Comparison of ENCODE assay signal across 28 cellular contexts in the genomic region with DNA sequence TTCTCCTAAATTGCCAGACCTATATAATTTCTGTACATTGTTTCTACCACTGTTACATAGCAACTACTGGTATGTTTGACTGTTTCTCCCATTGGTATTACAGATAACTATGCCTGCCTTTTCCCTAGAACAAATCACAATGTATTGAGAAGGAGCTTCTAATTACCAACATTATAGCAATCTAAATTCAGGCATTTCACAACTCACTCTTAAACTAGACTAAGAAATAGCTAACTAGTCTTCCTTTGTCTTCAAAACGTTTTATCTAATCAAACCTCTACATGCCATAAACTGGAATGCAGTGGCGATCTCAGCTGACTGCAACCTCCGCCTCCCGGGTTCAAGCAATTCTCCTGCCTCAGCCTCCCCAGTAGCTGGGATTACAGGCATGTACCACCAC. TPM values are rescaled to one million over a fixed set of nuclear protein-coding genes. Genes with fewer than 3 reads are reported as not detected.
DNase-seq lines count a peak whose midpoint lies in the region; ATAC-seq, FAIRE-seq and TF ChIP-seq lines count a peak whose summit lies in the region.
"Had no signal": no experiment of that assay in that cellular context is flagged by ENCODE, and none has a peak within 500 bp of the region (broad histone marks: within the 10 kb centered on the region; RNA-seq: fewer than 3 reads in every experiment).

No MANE protein-coding gene starts in this region.

- no peak overlapping the region for H3K14ac ChIP-seq in H9 (ENCODE audit: insufficient read depth, low read length)

- no peak overlapping the region for H2BK20ac ChIP-seq in H9 (ENCODE audit: low read depth, low read length, poor library complexity, severe bottlenecking)

- H2BK12ac ChIP-seq in H9 (ENCODE audit: insufficient read length, low read depth, low read length) = no peak overlapping the region

- H3K56ac ChIP-seq in H9 (ENCODE audit: insufficient read length, low read depth, low read length) = no peak overlapping the region

- no peak for TF ChIP-seq POLR2A in GM12878 (IDR thresholded peaks at IDR 0.05; ENCODE audit: low read depth, low read length)

- SMC1A ChIA-PET in GM12878 (lab: Charles Lee; ENCODE audit: uncharacterized antibody, unreplicated experiment) = interaction anchor here (0.5 to 1.5 kb wide), 6 partner anchors 11 to 1189 kb away, joined by 3 to 6 read pairs (median 3); no protein-coding TSS in a partner anchor

- no peaks in the 10 kb centered on the region for H3K9me3 Mint-ChIP-seq in CD4-positive, CD25-positive, alpha-beta regulatory T cell
- no peaks in the 10 kb centered on the region for H3K9me3 Mint-ChIP-seq in H9
- H3K9me3 Mint-ChIP-seq in naive thymus-derived CD8-positive, alpha-beta T cell = no peaks in the 10 kb centered on the region
- H3K9me3 Mint-ChIP-seq: T-helper 2 cell treated with Interferon-gamma antibody and Interleukin-4, amounts not matched to agents 5 μg/mL and 100 μg/mL, for 36 hours had no signal

- DNase-seq in CD4-positive, CD25-positive, alpha-beta regulatory T cell = no peak
- DNase-seq in H9 (no peak), GM12878 (ENCODE audit: low read depth, low spot score) (no peak), mucosa of descending colon (no peak), NCI-H2196 treated with DMSO at 0.1 percent for 48 hours (lab: John Stamatoyannopoulos, UW; ENCODE audit: unreplicated experiment) (no peak)
- no peak for DNase-seq in naive thymus-derived CD8-positive, alpha-beta T cell
- DNase-seq: activated CD4-positive, alpha-beta T cell treated with anti-CD3 and anti-CD28 coated beads, Interleukin-2, amount 50 U/mL, for 4 hours; activated CD8-positive, alpha-beta memory T cell treated with anti-CD3 and anti-CD28 coated beads, Interleukin-2, amount 50 U/mL, for 48 hours; activated gamma-delta T cell; Kasumi-1; kidney glomerular epithelial cell; NCI-H187; NCI-H2171 treated with DMSO at 0.1 percent for 48 hours; NCI-H69; occipital lobe; RPMI8226; SK-N-SH; uterus had no signal

- H3K4me1 Mint-ChIP-seq in CD4-positive, CD25-positive, alpha-beta regulatory T cell = peaks cover 41 to 83% (median 57%) of the 10 kb centered on the region in 4 donors
- peaks cover 35 to 43% of the 10 kb centered on the region in 2 experiments for H3K4me1 Mint-ChIP-seq in H9
- H3K4me1 Mint-ChIP-seq in naive thymus-derived CD8-positive, alpha-beta T cell = peaks cover 30 to 84% (median 63%) of the 10 kb centered on the region in 4 donors

- no peak overlapping the region for H3K4me3 ChIP-seq in CD4-positive, CD25-positive, alpha-beta regulatory T cell (ENCODE audit: low read depth, low read length)
- H3K4me3 ChIP-seq in GM12878 (no peak overlapping the region), mucosa of descending colon (no peak overlapping the region)
- H3K4me3 ChIP-seq: coronary artery, HAP-1, lung, skin epidermis, suprapubic skin, uterus had no signal

- H3K36me3 ChIP-seq in CD4-positive, CD25-positive, alpha-beta regulatory T cell (ENCODE audit: control insufficient read depth, insufficient read depth, low read length) = peaks cover 2% of the 10 kb centered on the region
- peaks cover 0 to 4% of the 10 kb centered on the region in 2 experiments; a peak in 2 of 4 replicates for H3K36me3 ChIP-seq in GM12878 (ENCODE audit: control insufficient read depth in 2 of 2, insufficient read depth in 2 of 2, low read length in 1 of 2)
- H3K36me3 ChIP-seq in mucosa of descending colon (ENCODE audit: low read depth) = no peaks in the 10 kb centered on the region
- H3K36me3 ChIP-seq: HAP-1, suprapubic skin, uterus had no signal

- no TSS peak for BruUV-seq in GM12878 (replicated peaks; lab: Mats Ljungman, UMichigan)

- H3K9ac ChIP-seq in H9 (ENCODE audit: extremely low read depth, insufficient read length, low read length) (no peak overlapping the region), GM12878 (ENCODE audit: control insufficient read depth, insufficient read depth, low read length) (no peak overlapping the region)
- H3K9ac ChIP-seq: SK-N-SH had no signal

- no peak for TF ChIP-seq RAD21 in GM12878 (IDR thresholded peaks at IDR 0.05; ENCODE audit: insufficient read depth, low read depth, low read length)

- peaks cover 34% of the 10 kb centered on the region for H3K4me1 ChIP-seq in CD4-positive, CD25-positive, alpha-beta regulatory T cell (ENCODE audit: control insufficient read depth, insufficient read depth, low read length, poor library complexity, severe bottlenecking)
- H3K4me1 ChIP-seq in H9 (ENCODE audit: insufficient read depth, low read length) (no peaks in the 10 kb centered on the region; the same call in 1 of the 2 replicates), GM12878 (ENCODE audit: control insufficient read depth, insufficient read depth, low read length) (peaks cover 54% of the 10 kb centered on the region), mucosa of descending colon (ENCODE audit: low read depth) (peaks cover 6% of the 10 kb centered on the region)
- H3K4me1 ChIP-seq: HAP-1, uterus had no signal

- no peaks in the 10 kb centered on the region for H3K9me3 ChIP-seq in CD4-positive, CD25-positive, alpha-beta regulatory T cell (ENCODE audit: control insufficient read depth in 2 of 2, low read length in 2 of 2)
- H3K9me3 ChIP-seq in H9 (ENCODE audit: control insufficient read depth, low read depth, low read length) (no peaks in the 10 kb centered on the region), GM12878 (replicated peaks; ENCODE audit: control insufficient read depth, insufficient read depth, low read length) (peaks cover 2% of the 10 kb centered on the region; the same call in 2 of the 3 replicates), mucosa of descending colon (no peaks in the 10 kb centered on the region)
- H3K9me3 ChIP-seq: HAP-1, SK-N-SH, suprapubic skin, uterus had no signal

- ATAC-seq in CD4-positive, CD25-positive, alpha-beta regulatory T cell (ENCODE audit: low read depth in 2 of 2) = no peak
- ATAC-seq in GM12878 (no peak), mucosa of descending colon (no peak), GM21528 (IDR thresholded peaks at IDR 0.05; ENCODE audit: low FRiP score, unreplicated experiment) (no peak)
- no peak for ATAC-seq in naive thymus-derived CD8-positive, alpha-beta T cell

- intact Hi-C loops in GM12878 (cut with micrococcal nuclease; ENCODE audit: unreplicated experiment) = loop anchor here (5.0 kb wide), 1 partner anchor 196 kb away; no protein-coding TSS in a partner anchor
- intact Hi-C loops in mucosa of descending colon (cut with DNase I, micrococcal nuclease) = no loop called here

- FAIRE-seq in GM12878 (lab: Jason Lieb, UNC) = no peak
- FAIRE-seq: GM12892 had no signal

- H3K23me2 ChIP-seq in H9 (ENCODE audit: insufficient read length, low read depth, low read length, poor library complexity, severe bottlenecking) = no peaks in the 10 kb centered on the region

- no peak overlapping the region for H3K27ac ChIP-seq in CD4-positive, CD25-positive, alpha-beta regulatory T cell (ENCODE audit: insufficient read depth, low read length, poor library complexity, severe bottlenecking)
- H3K27ac ChIP-seq in H9 (ENCODE audit: insufficient read length, low read depth, low read length) = no peak overlapping the region
- peak overlapping the region; percentile 68; the same call in 1 of the 2 replicates for H3K27ac ChIP-seq in GM12878 (ENCODE audit: control insufficient read depth, insufficient read depth)
- H3K27ac ChIP-seq: C4-2B, coronary artery, skin epidermis, suprapubic skin, uterus, VCaP had no signal

- no peak overlapping the region for H2AK5ac ChIP-seq in H9 (ENCODE audit: insufficient read length, low read length)

- no peak for TF ChIP-seq EP300 in GM12878 (IDR thresholded peaks at IDR 0.05; ENCODE audit: borderline replicate concordance in 1 of 2, control insufficient read depth in 1 of 2, low read depth in 2 of 2, low read length in 2 of 2)

- H4K91ac ChIP-seq in H9 (ENCODE audit: insufficient read length, low read depth, low read length) = no peak overlapping the region

- H3K4me2 ChIP-seq in H9 (ENCODE audit: insufficient read depth, insufficient read length, low read length) = no peak overlapping the region
- H3K4me2 ChIP-seq in GM12878 (ENCODE audit: control insufficient read depth, insufficient read depth) = peak overlapping the region; percentile 17; the same call in 1 of the 2 replicates
- H3K4me2 ChIP-seq: SK-N-SH had no signal

- in situ Hi-C loops in GM12878 (cut with MboI) = loop anchor here (25.0 kb wide), 1 partner anchor 1676 kb away; no protein-coding TSS in a partner anchor

- peaks cover 8% of the 10 kb centered on the region for H3K36me3 Mint-ChIP-seq in CD4-positive, CD25-positive, alpha-beta regulatory T cell
- peaks cover 0 to 3% (median 2%) of the 10 kb centered on the region in 3 experiments; a peak in 5 of 7 replicates for H3K36me3 Mint-ChIP-seq in H9 (ENCODE audit: insufficient read depth in 1 of 3, low read depth in 3 of 3)
- peaks cover 0 to 13% (median 2%) of the 10 kb centered on the region in 3 donors for H3K36me3 Mint-ChIP-seq in naive thymus-derived CD8-positive, alpha-beta T cell

- no CpG with 5 or more reads among the region's 4 CpGs for WGBS in H9 (ENCODE audit: extremely low coverage, insufficient read length, low lambda C conversion rate)
- 72% methylated on average over 4 of the region's 4 CpGs for WGBS in GM12878 (ENCODE audit: insufficient coverage, insufficient replicate concordance, low lambda C conversion rate, missing lambda C conversion rate)

- H2BK15ac ChIP-seq in H9 (ENCODE audit: low read depth, low read length) = no peak overlapping the region

- POLR2A ChIA-PET in GM12878 (lab: Charles Lee) = interaction anchor here (0.5 kb wide), 1 partner anchor 14 kb away, joined by 4 read pairs; no protein-coding TSS in a partner anchor
- POLR2A ChIA-PET in naive thymus-derived CD8-positive, alpha-beta T cell (lab: Charles Lee) = interaction anchor here (1.0 kb wide), 1 partner anchor 18 kb away, joined by 3 read pairs; a partner anchor contains a TSS

- H4K8ac ChIP-seq in H9 (replicated peaks; ENCODE audit: insufficient read length, low read depth, low read length) = no peak overlapping the region

- H3K4me3 Mint-ChIP-seq in CD4-positive, CD25-positive, alpha-beta regulatory T cell = peak overlapping the region in 2 of 4 donors; percentile 18 to 32
- no peak overlapping the region for H3K4me3 Mint-ChIP-seq in H9
- peak overlapping the region in 6 of 10 donors; percentile 6 to 71 (median 31) for H3K4me3 Mint-ChIP-seq in naive thymus-derived CD8-positive, alpha-beta T cell
- H3K4me3 Mint-ChIP-seq: T-helper 2 cell treated with Interferon-gamma antibody and Interleukin-4, amounts not matched to agents 5 μg/mL and 100 μg/mL, for 36 hours had no signal

- RAD21 ChIA-PET in GM12878 (lab: Charles Lee; ENCODE audit: unreplicated experiment) = interaction anchor here (1.5 kb wide), 1 partner anchor 15 kb away, joined by 4 read pairs; no protein-coding TSS in a partner anchor

- H3K27me3 Mint-ChIP-seq in CD4-positive, CD25-positive, alpha-beta regulatory T cell = no peaks in the 10 kb centered on the region
- H3K27me3 Mint-ChIP-seq in H9 (ENCODE audit: low read depth) = no peaks in the 10 kb centered on the region; the same call in 1 of the 2 replicates
- H3K27me3 Mint-ChIP-seq in naive thymus-derived CD8-positive, alpha-beta T cell = no peaks in the 10 kb centered on the region

- H2BK5ac ChIP-seq in H9 (ENCODE audit: insufficient read length, low read length) = no peak overlapping the region

- H3K18ac ChIP-seq in H9 (ENCODE audit: insufficient read length, low read depth, low read length) = no peak overlapping the region

- H3K79me2 ChIP-seq in H9 (ENCODE audit: insufficient read depth, low read length) (peaks cover 30% of the 10 kb centered on the region; the same call in 1 of the 2 replicates), GM12878 (ENCODE audit: control insufficient read depth, insufficient read depth, low read length) (peaks cover 90% of the 10 kb centered on the region)

- H2AFZ ChIP-seq in H9 (ENCODE audit: low read length) (no peak overlapping the region), GM12878 (ENCODE audit: control insufficient read depth, low read depth, low read length) (no peak overlapping the region)

- TF ChIP-seq CTCF in H9 (conservative IDR thresholded peaks at IDR 0.05) = no peak
- TF ChIP-seq CTCF in GM12878 (IDR thresholded peaks at IDR 0.05 in 2 of 3, conservative IDR thresholded peaks at IDR 0.05 in 1 of 3; ENCODE audit: control insufficient read depth in 2 of 3, extremely low read depth in 1 of 3, insufficient read depth in 1 of 3, low read depth in 3 of 3, low read length in 3 of 3) = no peak
- TF ChIP-seq CTCF in mucosa of descending colon (IDR thresholded peaks at IDR 0.05) = no peak

- no peak overlapping the region for H4K5ac ChIP-seq in H9 (ENCODE audit: insufficient read length, low read depth, low read length)

- H3K27me3 ChIP-seq in CD4-positive, CD25-positive, alpha-beta regulatory T cell (ENCODE audit: control insufficient read depth, insufficient read depth, low read length) = no peaks in the 10 kb centered on the region
- no peaks in the 10 kb centered on the region for H3K27me3 ChIP-seq in H9 (ENCODE audit: insufficient read depth, low read length)
- no peaks in the 10 kb centered on the region for H3K27me3 ChIP-seq in GM12878 (replicated peaks in 1 of 2; ENCODE audit: control insufficient read depth in 2 of 2, insufficient read depth in 2 of 2, low read length in 1 of 2)
- H3K27me3 ChIP-seq: suprapubic skin, uterus had no signal

- no peak overlapping the region for H2BK120ac ChIP-seq in H9 (ENCODE audit: low read depth, low read length, poor library complexity, severe bottlenecking)

- CTCF ChIA-PET in GM12878 (lab: Yijun Ruan, JAX) = interaction anchor here (0.8 to 2.6 kb wide), 4 partner anchors 15 to 39 kb away, joined by 3 to 6 read pairs (median 4); no protein-coding TSS in a partner anchor

- H3K27ac Mint-ChIP-seq in CD4-positive, CD25-positive, alpha-beta regulatory T cell = peak overlapping the region; percentile 36 to 62 (median 60)
- H3K27ac Mint-ChIP-seq in H9 = peak overlapping the region in 2 of 3 experiments; percentile 19 to 30; a peak in 2 of 7 replicates
- H3K27ac Mint-ChIP-seq in naive thymus-derived CD8-positive, alpha-beta T cell = peak overlapping the region in 6 of 10 donors; percentile 21 to 87 (median 54)
- H3K27ac Mint-ChIP-seq: T-helper 2 cell treated with Interferon-gamma antibody and Interleukin-4, amounts not matched to agents 5 μg/mL and 100 μg/mL, for 36 hours had no signal

- no peak overlapping the region for H3K23ac ChIP-seq in H9 (ENCODE audit: insufficient read length, low read depth, low read length)

- H4K20me1 ChIP-seq in H9 (ENCODE audit: control insufficient read depth, insufficient read depth, insufficient read length) (no peaks in the 10 kb centered on the region), GM12878 (ENCODE audit: control insufficient read depth, insufficient read depth) (no peaks in the 10 kb centered on the region)

- H3K79me1 ChIP-seq in H9 (ENCODE audit: insufficient read depth, low read depth, low read length, poor library complexity, severe bottlenecking) = peaks cover 3% of the 10 kb centered on the region

- no peak overlapping the region for H3K4ac ChIP-seq in H9 (ENCODE audit: low read depth, low read length)

- H3T11ph ChIP-seq in H9 (ENCODE audit: low read length) = no peak overlapping the region

RNA-seq across cellular contexts. Expression of a gene that starts 18.2 kb away (rescaled TPM):
- total RNA-seq in CD4-positive, CD25-positive, alpha-beta regulatory T cell = 86.4 TPM
- 10 to 100 TPM; 10.6 to 17.6 (median 14.3) TPM for polyA plus RNA-seq in CD4-positive, CD25-positive, alpha-beta regulatory T cell
- total RNA-seq in H9 (2021) (66.8 and 70.5 TPM in 2 replicates), GM12878 (2014; rRNA removed) (38.5 and 45.3 TPM in 2 replicates), GM12878 (2014; rRNA removed; fragmentation: Illumina TruSeq; extraction: Trizol) (69.9 and 72.3 TPM in 2 replicates), GM12878 (2021) (48.7 and 51.7 TPM in 2 replicates), mucosa of descending colon (10 to 100 TPM; 34.0 to 42.8 (median 35.6) TPM)
- total RNA-seq in GM12878 (2013; cell fraction: nucleolus; rRNA removed) = 285 and 300 TPM in 2 replicates
- polyA plus RNA-seq in GM12878 (2011; ENCODE audit: low read depth) = 19.2 TPM
- polyA plus RNA-seq in GM12878 (2011; rRNA removed) (54.2 and 77.4 TPM in 2 replicates), GM12878 (2014; fragmentation: Illumina TruSeq; extraction: Trizol) (71.3 and 89.8 TPM in 2 replicates), GM12878 (2014; fragmentation: Nextera tagmentation; extraction: Ambion mirVana) (10 to 100 TPM; 17.6 to 19.2 TPM), GM12878 (2014; rRNA removed) (35.6 and 39.2 TPM in 2 replicates), GM12878 (2016; fragmentation: Nextera tagmentation; extraction: Ambion mirVana) (10 to 100 TPM; 24.7 to 24.8 TPM)
- polyA plus RNA-seq in GM12878 (2011; cell fraction: cytosol; rRNA removed) = 19.0 and 20.8 TPM in 2 replicates
- 103 and 106 TPM in 2 replicates for polyA plus RNA-seq in GM12878 (2011; cell fraction: nucleus; rRNA removed)
- 31.6 and 35.0 TPM in 2 replicates for polyA plus RNA-seq in GM12878 (2012)
- 39.0 and 45.2 TPM in 2 replicates for polyA minus RNA-seq in GM12878 (2011; rRNA and poly(A)+ RNA removed)
- polyA minus RNA-seq in GM12878 (2011; cell fraction: cytosol; rRNA and poly(A)+ RNA removed) = 18.9 and 19.4 TPM in 2 replicates
- 74.5 and 103 TPM in 2 replicates for polyA minus RNA-seq in GM12878 (2011; cell fraction: nucleus; rRNA and poly(A)+ RNA removed)
- 100 to 1,000 TPM; 138 to 142 TPM for total RNA-seq in naive thymus-derived CD8-positive, alpha-beta T cell
- polyA plus RNA-seq in naive thymus-derived CD8-positive, alpha-beta T cell = 10 to 100 TPM; 14.1 to 17.0 (median 16.1) TPM

Comparison
In these comparisons a context has a peak if more than half of its experiments do, and no peak if none do; other contexts are left out.
1. H3K4me3 Mint-ChIP-seq: peak in naive thymus-derived CD8-positive, alpha-beta T cell (6 of 10); none in H9 (0 of 2).
2. Peak in every context shown above with its lines, with median percentiles within 50 percentile points of each other: H3K27ac Mint-ChIP-seq.